ENCODE assay signal across 25 cellular contexts in genomic region chr6:81381382-81381916, GRCh38.
DNase-seq lines count a peak whose midpoint lies in the region; ATAC-seq, FAIRE-seq and TF ChIP-seq lines count a peak whose summit lies in the region.
"Had no signal": no experiment of that assay in that cellular context is flagged by ENCODE, and none has a peak within 500 bp of the region (broad histone marks: within the 10 kb centered on the region; RNA-seq: fewer than 3 reads in every experiment).

No MANE protein-coding gene starts in this region.

- H3K4me2 ChIP-seq in IMR-90 (ENCODE audit: low read depth, low read length) = no peak overlapping the region
- H3K4me2 ChIP-seq in HepG2 (ENCODE audit: low read depth, low read length) = peak overlapping the region; percentile 61
- H3K4me2 ChIP-seq in mesenchymal stem cell (ENCODE audit: low read length, poor library complexity, severe bottlenecking) = no peak overlapping the region
- H3K4me2 ChIP-seq: BLaER1 had no signal

- H3K56ac ChIP-seq in IMR-90 (ENCODE audit: extremely low read depth, insufficient read depth, low read length) = no peak overlapping the region

- H2BK15ac ChIP-seq in IMR-90 (ENCODE audit: low read depth, low read length) = no peak overlapping the region
- H2BK15ac ChIP-seq in mesenchymal stem cell (ENCODE audit: low read depth, poor library complexity, severe bottlenecking) = no peak overlapping the region

- TF ChIP-seq POLR2A in IMR-90 (IDR thresholded peaks at IDR 0.05; ENCODE audit: low read depth, low read length) = no peak
- no peak for TF ChIP-seq POLR2A in HepG2 (IDR thresholded peaks at IDR 0.05; ENCODE audit: insufficient read depth in 1 of 2, low read depth in 2 of 2, low read length in 2 of 2)
- TF ChIP-seq POLR2A in esophagus muscularis mucosa (IDR thresholded peaks at IDR 0.05; ENCODE audit: low read depth) = no peak

- H3K27ac ChIP-seq in IMR-90 (ENCODE audit: insufficient read depth, low read length) = no peak overlapping the region
- H3K27ac ChIP-seq in HepG2 (ENCODE audit: extremely low read length, insufficient read depth, low read length) = peak overlapping the region; percentile 85
- H3K27ac ChIP-seq in mesenchymal stem cell (ENCODE audit: low read length, poor library complexity, severe bottlenecking) = no peak overlapping the region
- no peak overlapping the region for H3K27ac ChIP-seq in esophagus muscularis mucosa (replicated peaks in 1 of 4)
- H3K27ac ChIP-seq: 22Rv1, BLaER1, C4-2B, GM23248 had no signal

- FAIRE-seq in HepG2 (lab: Jason Lieb, UNC) = no peak
- FAIRE-seq: A204.1, GM12878, GM19239, H1 had no signal

- TF ChIP-seq EP300 in HepG2 (IDR thresholded peaks at IDR 0.05; ENCODE audit: low read depth in 2 of 2, low read length in 2 of 2) (peak in 1 of 2 experiments; percentile 57; a peak in 1 of 4 replicates), HepG2 (CRISPR knock-in tag; IDR thresholded peaks at IDR 0.05; ENCODE audit: borderline replicate concordance) (no peak), esophagus muscularis mucosa (IDR thresholded peaks at IDR 0.05) (no peak)

- H3K9ac ChIP-seq in IMR-90 (ENCODE audit: low read depth, low read length) = no peak overlapping the region
- peak overlapping the region; percentile 53; the same call in 1 of the 2 replicates for H3K9ac ChIP-seq in HepG2 (ENCODE audit: insufficient read depth, low read depth, low read length)
- H3K9ac ChIP-seq in mesenchymal stem cell (ENCODE audit: low read length) = no peak overlapping the region
- H3K9ac ChIP-seq: BLaER1, GM23248 had no signal

- ATAC-seq in IMR-90 (ENCODE audit: low read depth) (peak; percentile 70), HepG2 (peak; percentile 89), HG03095 (IDR thresholded peaks at IDR 0.05; ENCODE audit: unreplicated experiment) (no peak)
- ATAC-seq: CD8-positive, alpha-beta T cell; GM12878; HCT116 had no signal

- H4K20me1 ChIP-seq in IMR-90 (ENCODE audit: insufficient read depth, low read length) (no peaks in the 10 kb centered on the region), HepG2 (ENCODE audit: insufficient read depth, low read length) (no peaks in the 10 kb centered on the region)
- H4K20me1 ChIP-seq: BLaER1 had no signal

- no peak for TF ChIP-seq CTCF in IMR-90 (conservative IDR thresholded peaks at IDR 0.05; ENCODE audit: low read depth, low read length)
- no peak for TF ChIP-seq CTCF in HepG2 (CRISPR knock-in tag; IDR thresholded peaks at IDR 0.05)
- TF ChIP-seq CTCF in esophagus muscularis mucosa (IDR thresholded peaks at IDR 0.05) = no peak

- H3K4me3 ChIP-seq in IMR-90 (ENCODE audit: insufficient read depth, low read depth, low read length) (no peak overlapping the region), HepG2 (replicated peaks in 1 of 3; ENCODE audit: insufficient read depth in 1 of 3, low read depth in 2 of 3, low read length in 3 of 3) (peak overlapping the region in 2 of 3 experiments; percentile 20 to 55; a peak in 2 of 6 replicates), mesenchymal stem cell (ENCODE audit: insufficient read depth in 1 of 2, low read depth in 1 of 2, low read length in 2 of 2) (no peak overlapping the region), esophagus muscularis mucosa (no peak overlapping the region)
- H3K4me3 ChIP-seq: BLaER1, GM12878, GM23248 had no signal

- H3K4me1 ChIP-seq in IMR-90 (ENCODE audit: control insufficient read depth, insufficient read depth, low read length) (no peaks in the 10 kb centered on the region), HepG2 (ENCODE audit: insufficient read depth, low read length) (peaks cover 61% of the 10 kb centered on the region), mesenchymal stem cell (ENCODE audit: control insufficient read depth, insufficient read depth, low read depth, low read length) (no peaks in the 10 kb centered on the region), esophagus muscularis mucosa (no peaks in the 10 kb centered on the region)
- H3K4me1 ChIP-seq: BLaER1 had no signal

- no peak overlapping the region for H3K18ac ChIP-seq in IMR-90 (ENCODE audit: low read depth, low read length)
- no peak overlapping the region for H3K18ac ChIP-seq in mesenchymal stem cell (ENCODE audit: low read depth in 1 of 2, low read length in 2 of 2)

- H4K5ac ChIP-seq in IMR-90 (ENCODE audit: low read depth, low read length) = no peak overlapping the region

- H3K36me3 ChIP-seq in IMR-90 (ENCODE audit: control insufficient read depth, insufficient read depth, low read length) (no peaks in the 10 kb centered on the region), HepG2 (replicated peaks in 1 of 2; ENCODE audit: control insufficient read depth in 1 of 2, insufficient read depth in 2 of 2, low read length in 2 of 2) (no peaks in the 10 kb centered on the region), mesenchymal stem cell (ENCODE audit: control insufficient read depth in 1 of 2, insufficient read depth in 2 of 2, low read depth in 1 of 2, low read length in 2 of 2) (no peaks in the 10 kb centered on the region), esophagus muscularis mucosa (no peaks in the 10 kb centered on the region)
- H3K36me3 ChIP-seq: BLaER1 had no signal

- H2BK12ac ChIP-seq in mesenchymal stem cell (ENCODE audit: low read length in 2 of 2) = no peak overlapping the region

- no TSS peak for BruUV-seq in IMR-90 (replicated peaks; lab: Mats Ljungman, UMichigan)
- no TSS peak for BruUV-seq in HepG2 (replicated peaks; lab: Mats Ljungman, UMichigan)

- H3K79me1 ChIP-seq in IMR-90 (ENCODE audit: low read depth in 1 of 2, low read length in 2 of 2) (no peaks in the 10 kb centered on the region), mesenchymal stem cell (replicated peaks; ENCODE audit: low read length, poor library complexity, severe bottlenecking) (no peaks in the 10 kb centered on the region)

- in situ Hi-C loops in IMR-90 (cut with MboI; ENCODE audit: low sequenced_read_pairs) (no loop called here), HepG2 (cut with HindIII; ENCODE audit: extremely low pct_ligation_motif_present, low pct_unique_long_range_greater_than_20kb) (no loop called here)

- peak; percentile 37 for DNase-seq in EH (ENCODE audit: low read depth)
- peak; percentile 5 for DNase-seq in IMR-90
- DNase-seq in HepG2 (ENCODE audit: low spot score) = peak; percentile 50
- DNase-seq in mesenchymal stem cell = peak; percentile 5
- no peak for DNase-seq in esophagus muscularis mucosa (ENCODE audit: extremely low spot score)
- no peak for DNase-seq in stimulated activated CD4-positive, alpha-beta T cell treated with anti-CD3 and anti-CD28 coated beads, Interleukin-4, amount 100 ng/mL, for 4 hours
- no peak for DNase-seq in activated CD4-positive, alpha-beta T cell treated with anti-CD3 and anti-CD28 coated beads for 4 hours
- DNase-seq: Caco-2; CD4-positive, CD25-positive, alpha-beta regulatory T cell; CD8-positive, alpha-beta T cell; DMS153; DND-41; EL; GDM1; GM23248; H7 had no signal

- no peak overlapping the region for H2BK120ac ChIP-seq in IMR-90 (ENCODE audit: low read depth, low read length)
- H2BK120ac ChIP-seq in mesenchymal stem cell (ENCODE audit: low read depth, low read length) = no peak overlapping the region

- no peak overlapping the region for H3K4ac ChIP-seq in IMR-90 (ENCODE audit: low read depth, low read length)
- H3K4ac ChIP-seq in mesenchymal stem cell (ENCODE audit: low read depth in 1 of 2, low read length in 2 of 2) = no peak overlapping the region

- no peak overlapping the region for H2BK20ac ChIP-seq in IMR-90 (ENCODE audit: low read depth, low read length)

- no peak overlapping the region for H3K23ac ChIP-seq in IMR-90 (ENCODE audit: low read depth, low read length)
- no peak overlapping the region for H3K23ac ChIP-seq in mesenchymal stem cell (ENCODE audit: low read length in 2 of 2)

- WGBS in IMR-90 (ENCODE audit: extremely low coverage in 2 of 2, insufficient read length in 1 of 2), 2 experiments = no CpG with 5 or more reads among the region's 1 CpG
- 3% methylated on average over 1 of the region's 1 CpG for WGBS in HepG2 (ENCODE audit: low lambda C conversion rate)
- no CpG with 5 or more reads among the region's 1 CpG for WGBS in mesenchymal stem cell
- whole genome bisulfite sequencing in esophagus muscularis mucosa = 85% methylated on average over 1 of the region's 1 CpG

- H2AK9ac ChIP-seq in IMR-90 (replicated peaks; ENCODE audit: low read depth, low read length, poor library complexity) = no peak overlapping the region

- dilution Hi-C loops in IMR-90 (cut with HindIII; ENCODE audit: low sequenced_read_pairs, unreplicated experiment) = no loop called here

- TF ChIP-seq RAD21 in IMR-90 (IDR thresholded peaks at IDR 0.05; ENCODE audit: low read length) (no peak), HepG2 (CRISPR knock-in tag; IDR thresholded peaks at IDR 0.05) (no peak)

- intact Hi-C loops in IMR-90 (cut with micrococcal nuclease) (no loop called here), HepG2 (cut with micrococcal nuclease; ENCODE audit: unreplicated experiment) (loop anchor here (1.0 to 10.0 kb wide), 3 partner anchors 110 to 866 kb away; partner anchors contain the start of genes IBTK and TENT5A), esophagus muscularis mucosa (cut with DNase I) (no loop called here)

- POLR2A ChIA-PET in IMR-90 (lab: Charles Lee; ENCODE audit: unreplicated experiment) = no interaction called here
- POLR2A ChIA-PET in HepG2 (lab: Yijun Ruan, JAX) = interaction anchor here (1.1 kb wide), 1 partner anchor 867 kb away, joined by 3 read pairs; no protein-coding TSS in a partner anchor

- no peaks in the 10 kb centered on the region for H3K79me2 ChIP-seq in HepG2 (ENCODE audit: insufficient read depth, low read length)

- H2AFZ ChIP-seq in IMR-90 (replicated peaks; ENCODE audit: low read length, poor library complexity) (no peak overlapping the region), HepG2 (ENCODE audit: low read length) (no peak overlapping the region), mesenchymal stem cell (ENCODE audit: low read depth, low read length) (no peak overlapping the region)
- H2AFZ ChIP-seq: GM23248 had no signal

- no peak overlapping the region for H3K14ac ChIP-seq in IMR-90 (replicated peaks; ENCODE audit: low read depth, low read length)
- no peak overlapping the region for H3K14ac ChIP-seq in mesenchymal stem cell (ENCODE audit: low read length in 2 of 2)

- CTCF ChIA-PET in IMR-90 (lab: Yijun Ruan, JAX) (no interaction called here), HepG2 (lab: Yijun Ruan, JAX; ENCODE audit: low intra/inter-chr PET ratio, low total read pairs) (no interaction called here)

- H3K27me3 ChIP-seq in IMR-90 (ENCODE audit: control insufficient read depth, insufficient read depth, low read length) = no peaks in the 10 kb centered on the region; the same call in 1 of the 2 replicates
- H3K27me3 ChIP-seq in HepG2 (ENCODE audit: control insufficient read depth in 1 of 2, insufficient read depth in 2 of 2, low read length in 2 of 2) = no peaks in the 10 kb centered on the region
- H3K27me3 ChIP-seq in mesenchymal stem cell (ENCODE audit: control insufficient read depth in 1 of 2, insufficient read depth in 1 of 2, low read length in 2 of 2) = no peaks in the 10 kb centered on the region
- H3K27me3 ChIP-seq in esophagus muscularis mucosa = no peaks in the 10 kb centered on the region
- H3K27me3 ChIP-seq: BLaER1 had no signal

- H4K91ac ChIP-seq in IMR-90 (ENCODE audit: insufficient read depth, low read depth, low read length) = no peak overlapping the region
- H4K91ac ChIP-seq in mesenchymal stem cell (ENCODE audit: low read length) = no peak overlapping the region

- no peaks in the 10 kb centered on the region for H3K9me3 ChIP-seq in IMR-90 (ENCODE audit: control insufficient read depth, insufficient read depth, low read length)
- H3K9me3 ChIP-seq in HepG2 (ENCODE audit: low read length) = no peaks in the 10 kb centered on the region
- no peaks in the 10 kb centered on the region for H3K9me3 ChIP-seq in mesenchymal stem cell (ENCODE audit: control insufficient read depth, low read length)
- peaks cover 0 to 5% (median 0%) of the 10 kb centered on the region in 4 donors for H3K9me3 ChIP-seq in esophagus muscularis mucosa
- H3K9me3 ChIP-seq: BLaER1, Caco-2 had no signal

- no peaks in the 10 kb centered on the region for H3K9me1 ChIP-seq in IMR-90 (ENCODE audit: insufficient read depth, low read length)

- no peak overlapping the region for H2BK5ac ChIP-seq in IMR-90 (ENCODE audit: low read depth, low read length, poor library complexity, severe bottlenecking)
- no peak overlapping the region for H2BK5ac ChIP-seq in mesenchymal stem cell (ENCODE audit: low read depth, low read length, poor library complexity, severe bottlenecking)

- H4K8ac ChIP-seq in IMR-90 (ENCODE audit: low read depth in 2 of 2, low read length in 2 of 2) (no peak overlapping the region), mesenchymal stem cell (ENCODE audit: low read length) (no peak overlapping the region)

- H2AK5ac ChIP-seq in IMR-90 (ENCODE audit: low read depth, low read length) (no peak overlapping the region), mesenchymal stem cell (ENCODE audit: low read length, severe bottlenecking) (no peak overlapping the region)

Comparison
In these comparisons a context has a peak if more than half of its experiments do, and no peak if none do; other contexts are left out.
1. DNase-seq: peak in EH (single experiment), IMR-90 (single experiment), HepG2 (single experiment) and mesenchymal stem cell (single experiment); none in esophagus muscularis mucosa (single experiment), stimulated activated CD4-positive, alpha-beta T cell treated with anti-CD3 and anti-CD28 coated beads, Interleukin-4, amount 100 ng/mL, for 4 hours (0 of 2) and activated CD4-positive, alpha-beta T cell treated with anti-CD3 and anti-CD28 coated beads for 4 hours (0 of 2).
2. H3K4me3 ChIP-seq: peak in HepG2 (2 of 3); none in IMR-90 (single experiment), mesenchymal stem cell (0 of 2) and esophagus muscularis mucosa (0 of 4).